8 cellular contexts compared by ENCODE assay signal in the genomic region with DNA sequence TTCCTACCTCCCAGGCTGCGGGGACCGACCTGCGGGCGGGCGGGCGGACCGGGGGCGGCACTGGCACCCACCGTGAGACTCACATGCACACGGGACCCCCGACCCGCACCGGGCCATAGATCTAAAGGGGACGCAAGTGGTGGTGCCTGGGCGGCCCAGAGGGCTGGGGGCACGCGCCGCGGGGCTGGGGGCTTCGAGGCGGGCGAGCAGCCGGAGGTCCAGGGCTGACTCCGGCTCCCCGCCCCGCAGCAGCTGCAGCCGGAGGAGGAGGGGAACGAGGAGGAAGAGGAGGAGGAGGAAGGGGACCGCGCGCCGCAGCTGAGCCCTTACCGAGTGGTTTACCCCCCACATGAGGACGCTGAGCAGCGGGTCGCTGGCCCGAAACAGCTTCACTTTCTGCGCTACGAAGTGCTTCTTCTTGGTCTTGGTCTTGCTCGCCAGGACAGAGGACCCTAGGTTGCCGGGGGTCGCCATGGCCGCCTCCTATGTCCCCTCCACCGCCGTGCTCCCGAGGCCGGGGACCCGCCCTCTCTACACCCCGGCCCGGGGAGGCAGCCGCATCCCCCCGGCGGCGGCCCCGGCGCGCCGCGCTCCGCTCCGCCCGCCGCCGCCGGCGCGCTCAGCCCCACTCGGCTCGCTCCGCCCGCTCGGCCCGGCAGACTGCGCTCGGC. TPM values are rescaled to one million over a fixed set of nuclear protein-coding genes. Genes with fewer than 3 reads are reported as not detected.
DNase-seq lines count a peak whose midpoint lies in the region; ATAC-seq, FAIRE-seq and TF ChIP-seq lines count a peak whose summit lies in the region.

No MANE protein-coding gene starts in this region.

- peak overlapping the region; percentile 64 to 71; a peak in 3 of 4 replicates for H3K27ac ChIP-seq in SK-N-SH (ENCODE audit: low read depth in 2 of 2, low read length in 1 of 2)
- peak overlapping the region; percentile 60 to 85 (median 74) for H3K27ac ChIP-seq in body of pancreas

- WGBS in SK-N-SH (ENCODE audit: low lambda C conversion rate), result 0% methylated on average over 13 of the region's 75 CpGs
- WGBS in body of pancreas, 2 donors, result 0% methylated on average over 47 of the region's 75 CpGs; no CpG with 5 or more reads in 1 of the 2 donors

- H3F3A ChIP-seq in SK-N-SH (replicated peaks; ENCODE audit: insufficient read depth), result peaks cover 8% of the 10 kb centered on the region

- no peaks in the 10 kb centered on the region for H3K27me3 ChIP-seq in SK-N-SH (ENCODE audit: insufficient read depth)
- H3K27me3 ChIP-seq in body of pancreas, result no peaks in the 10 kb centered on the region

- no peak for TF ChIP-seq EP300 in SK-N-SH (IDR thresholded peaks at IDR 0.05; ENCODE audit: borderline replicate concordance in 1 of 2, low read depth in 1 of 2, low read length in 1 of 2)

- H3K79me2 ChIP-seq in SK-N-SH (ENCODE audit: insufficient read depth), result peaks cover 50% of the 10 kb centered on the region

- TF ChIP-seq RAD21 in SK-N-SH (IDR thresholded peaks at IDR 0.05; ENCODE audit: low read length), result no peak

- H3K9me2 ChIP-seq in SK-N-SH, result no peaks in the 10 kb centered on the region

- POLR2A ChIA-PET in SK-N-SH (lab: Yijun Ruan, JAX), result no interaction called here

- no peak for TF ChIP-seq CTCF in SK-N-SH (IDR thresholded peaks at IDR 0.05)
- TF ChIP-seq CTCF in body of pancreas (IDR thresholded peaks at IDR 0.05), result no peak

- ATAC-seq in HG03175 (IDR thresholded peaks at IDR 0.05; ENCODE audit: unreplicated experiment) (peak; percentile 34), body of pancreas (peak; percentile 36)

- H3K4me2 ChIP-seq in SK-N-SH, result peak overlapping the region; percentile 93

- peak overlapping the region; percentile 33; the same call in 1 of the 2 replicates for H2AFZ ChIP-seq in SK-N-SH (ENCODE audit: low read depth)

- no peak for TF ChIP-seq POLR2A in body of pancreas (IDR thresholded peaks at IDR 0.05)

- peaks cover 32% of the 10 kb centered on the region for H4K20me1 ChIP-seq in SK-N-SH (ENCODE audit: insufficient read depth)

- H3K4me1 ChIP-seq in SK-N-SH (ENCODE audit: control insufficient read depth in 1 of 2, insufficient read depth in 2 of 2, low read depth in 1 of 2, low read length in 1 of 2) (peaks cover 12 to 14% of the 10 kb centered on the region in 2 experiments; a peak in 3 of 4 replicates), body of pancreas (peaks cover 28% of the 10 kb centered on the region)

- H3K36me3 ChIP-seq in SK-N-SH (replicated peaks in 1 of 2; ENCODE audit: control insufficient read depth in 1 of 2, insufficient read depth in 2 of 2, low read length in 1 of 2) (no peaks in the 10 kb centered on the region), body of pancreas (replicated peaks in 1 of 2; ENCODE audit: insufficient read depth in 1 of 2, low read depth in 2 of 2) (no peaks in the 10 kb centered on the region)

- DNase-seq in SKM-1 treated with dmso at 0.1 percent for 144 hours (lab: John Stamatoyannopoulos, UW; ENCODE audit: unreplicated experiment), result peak; percentile 15
- no peak for DNase-seq in SKM-1 (lab: John Stamatoyannopoulos, UW; ENCODE audit: unreplicated experiment)
- DNase-seq in SK-N-SH, result no peak
- peak; percentile 21 to 35 (median 23) for DNase-seq in body of pancreas
- DNase-seq in kidney tubule cell (ENCODE audit: low spot score), result peak; percentile 41
- DNase-seq in stimulated activated CD4-positive, alpha-beta T cell treated with anti-CD3 and anti-CD28 coated beads, Interleukin-4, amount 100 ng/mL, for 4 hours, result peak; percentile 25 to 45
- DNase-seq in HTR-8/SVneo (ENCODE audit: insufficient read length, low spot score), result no peak

- no peak for FAIRE-seq in HTR-8/SVneo (lab: Jason Lieb, UNC)

- H3K9ac ChIP-seq in SK-N-SH, result peak overlapping the region; percentile 80

- CTCF ChIA-PET in SK-N-SH (lab: Yijun Ruan, JAX), result interaction anchor here (1.1 to 1.4 kb wide), 2 partner anchors 15 to 140 kb away, joined by 3 to 5 read pairs; no protein-coding TSS in a partner anchor

- H3K4me3 ChIP-seq in SK-N-SH (ENCODE audit: low read depth in 2 of 2, low read length in 1 of 2) (peak overlapping the region; percentile 86 to 96), body of pancreas (peak overlapping the region; percentile 47 to 97)

- H3K9me3 ChIP-seq in SK-N-SH, result no peaks in the 10 kb centered on the region
- no peaks in the 10 kb centered on the region for H3K9me3 ChIP-seq in body of pancreas

- intact Hi-C loops in body of pancreas (cut with DNase I), result no loop called here

TF ChIP-seq in SK-N-SH, 30 proteins besides CTCF, POLR2A, EP300 and RAD21 (continues in another document):
- TF ChIP-seq, protein P1, sequence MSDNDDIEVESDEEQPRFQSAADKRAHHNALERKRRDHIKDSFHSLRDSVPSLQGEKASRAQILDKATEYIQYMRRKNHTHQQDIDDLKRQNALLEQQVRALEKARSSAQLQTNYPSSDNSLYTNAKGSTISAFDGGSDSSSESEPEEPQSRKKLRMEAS (IDR thresholded peaks at IDR 0.05; ENCODE audit: low read depth), result no peak
- TF ChIP-seq IRF3 (IDR thresholded peaks at IDR 0.05; ENCODE audit: low read depth, low read length) (no peak), FOXM1 (IDR thresholded peaks at IDR 0.05; ENCODE audit: low read depth) (no peak), RFX5 (IDR thresholded peaks at IDR 0.05; ENCODE audit: low read length) (no peak), FOSL2 (IDR thresholded peaks at IDR 0.05; ENCODE audit: borderline replicate concordance, low read depth) (no peak), TEAD4 (IDR thresholded peaks at IDR 0.05; ENCODE audit: borderline replicate concordance, insufficient read depth) (no peak), USF2 (IDR thresholded peaks at IDR 0.05; ENCODE audit: borderline replicate concordance, low read depth, low read length) (no peak), EZH2phosphoT487 (IDR thresholded peaks at IDR 0.05; ENCODE audit: borderline replicate concordance, low read depth) (no peak), NRF1 (IDR thresholded peaks at IDR 0.05; ENCODE audit: low read depth, low read length) (no peak), RXRA (IDR thresholded peaks at IDR 0.05; ENCODE audit: borderline replicate concordance, low read depth) (no peak), NFIC (IDR thresholded peaks at IDR 0.05; ENCODE audit: borderline replicate concordance) (no peak), CHD2 (IDR thresholded peaks at IDR 0.05; ENCODE audit: low read length, partially characterized antibody) (no peak)
- TF ChIP-seq, protein P2, sequence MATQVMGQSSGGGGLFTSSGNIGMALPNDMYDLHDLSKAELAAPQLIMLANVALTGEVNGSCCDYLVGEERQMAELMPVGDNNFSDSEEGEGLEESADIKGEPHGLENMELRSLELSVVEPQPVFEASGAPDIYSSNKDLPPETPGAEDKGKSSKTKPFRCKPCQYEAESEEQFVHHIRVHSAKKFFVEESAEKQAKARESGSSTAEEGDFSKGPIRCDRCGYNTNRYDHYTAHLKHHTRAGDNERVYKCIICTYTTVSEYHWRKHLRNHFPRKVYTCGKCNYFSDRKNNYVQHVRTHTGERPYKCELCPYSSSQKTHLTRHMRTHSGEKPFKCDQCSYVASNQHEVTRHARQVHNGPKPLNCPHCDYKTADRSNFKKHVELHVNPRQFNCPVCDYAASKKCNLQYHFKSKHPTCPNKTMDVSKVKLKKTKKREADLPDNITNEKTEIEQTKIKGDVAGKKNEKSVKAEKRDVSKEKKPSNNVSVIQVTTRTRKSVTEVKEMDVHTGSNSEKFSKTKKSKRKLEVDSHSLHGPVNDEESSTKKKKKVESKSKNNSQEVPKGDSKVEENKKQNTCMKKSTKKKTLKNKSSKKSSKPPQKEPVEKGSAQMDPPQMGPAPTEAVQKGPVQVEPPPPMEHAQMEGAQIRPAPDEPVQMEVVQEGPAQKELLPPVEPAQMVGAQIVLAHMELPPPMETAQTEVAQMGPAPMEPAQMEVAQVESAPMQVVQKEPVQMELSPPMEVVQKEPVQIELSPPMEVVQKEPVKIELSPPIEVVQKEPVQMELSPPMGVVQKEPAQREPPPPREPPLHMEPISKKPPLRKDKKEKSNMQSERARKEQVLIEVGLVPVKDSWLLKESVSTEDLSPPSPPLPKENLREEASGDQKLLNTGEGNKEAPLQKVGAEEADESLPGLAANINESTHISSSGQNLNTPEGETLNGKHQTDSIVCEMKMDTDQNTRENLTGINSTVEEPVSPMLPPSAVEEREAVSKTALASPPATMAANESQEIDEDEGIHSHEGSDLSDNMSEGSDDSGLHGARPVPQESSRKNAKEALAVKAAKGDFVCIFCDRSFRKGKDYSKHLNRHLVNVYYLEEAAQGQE (IDR thresholded peaks at IDR 0.05; ENCODE audit: low read depth, low read length), result no peak

RNA-seq across cellular contexts. Expression of gene PIP4K2A, which starts 0.4 kb away (rescaled TPM):
- polyA plus RNA-seq in SK-N-SH (2012; rRNA removed), result 10.8 and 10.9 TPM in 2 replicates
- 13.3 and 16.6 TPM in 2 replicates for polyA plus RNA-seq in SK-N-SH (2012; cell fraction: cytosol; rRNA removed)
- 5.2 and 8.9 TPM in 2 replicates for polyA plus RNA-seq in SK-N-SH (2012; cell fraction: nucleus; rRNA removed)
- total RNA-seq in body of pancreas, result 1 to 10 TPM; 3.6 to 7.8 TPM

Comparison
In these comparisons a context has a peak if more than half of its experiments do, and no peak if none do; other contexts are left out.
1. DNase-seq: peak in SKM-1 treated with dmso at 0.1 percent for 144 hours (single experiment), body of pancreas (4 of 4), kidney tubule cell (single experiment) and stimulated activated CD4-positive, alpha-beta T cell treated with anti-CD3 and anti-CD28 coated beads, Interleukin-4, amount 100 ng/mL, for 4 hours (2 of 2); none in SKM-1 (single experiment), SK-N-SH (single experiment) and HTR-8/SVneo (single experiment).